18 cellular contexts compared by ENCODE assay signal in the genomic region with DNA sequence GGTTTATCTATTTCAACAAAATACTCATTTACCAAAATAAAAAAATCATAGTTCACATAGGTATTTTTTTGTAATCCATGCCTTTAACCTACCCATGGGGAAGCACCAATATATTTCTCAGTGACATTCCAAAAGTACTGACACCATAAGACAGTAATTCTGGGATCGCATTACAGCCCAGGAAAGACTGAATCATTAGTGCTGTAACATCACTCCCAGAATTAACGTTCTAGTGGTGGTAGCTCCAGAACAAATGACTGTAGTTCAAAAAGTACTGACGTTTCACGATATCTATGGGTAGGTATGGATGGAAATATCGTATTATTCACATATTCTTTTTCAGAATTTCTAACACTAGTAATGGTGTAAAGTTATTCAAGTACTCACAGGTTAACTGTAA. TPM values are rescaled to one million over a fixed set of nuclear protein-coding genes. Genes with fewer than 3 reads are reported as not detected.
DNase-seq lines count a peak whose midpoint lies in the region; ATAC-seq and TF ChIP-seq lines count a peak whose summit lies in the region.
"Had no signal": no experiment of that assay in that cellular context is flagged by ENCODE, and none has a peak within 500 bp of the region (broad histone marks: within the 10 kb centered on the region; RNA-seq: fewer than 3 reads in every experiment).

No MANE protein-coding gene starts in this region.

- no peak overlapping the region for H2AFZ ChIP-seq in mesenchymal stem cell (ENCODE audit: low read depth, low read length)
- H2AFZ ChIP-seq: neural progenitor cell had no signal

- TF ChIP-seq CTCF in AG09319 (IDR thresholded peaks at IDR 0.05; ENCODE audit: low read depth, low read length) (no peak), brain microvascular endothelial cell (IDR thresholded peaks at IDR 0.05; ENCODE audit: low read depth, low read length, missing control alignments) (no peak), testis (IDR thresholded peaks at IDR 0.05) (no peak)

- H3K9ac ChIP-seq in mesenchymal stem cell (ENCODE audit: low read length) = peak overlapping the region; percentile 35
- H3K9ac ChIP-seq: neural progenitor cell had no signal

- H3K4me1 ChIP-seq in mesenchymal stem cell (ENCODE audit: control insufficient read depth, insufficient read depth, low read depth, low read length) = peaks cover 4% of the 10 kb centered on the region
- no peaks in the 10 kb centered on the region for H3K4me1 ChIP-seq in testis
- H3K4me1 ChIP-seq: lower lobe of right lung, neural progenitor cell, SJSA1 had no signal

- no peak overlapping the region for H3K4ac ChIP-seq in mesenchymal stem cell (ENCODE audit: low read depth in 1 of 2, low read length in 2 of 2)

- in situ Hi-C loops in brain microvascular endothelial cell (cut with HindIII; ENCODE audit: low pct_ligation_motif_present, low sequenced_read_pairs) = no loop called here

- H3K4me2 ChIP-seq in mesenchymal stem cell (ENCODE audit: low read length, poor library complexity, severe bottlenecking) = no peak overlapping the region
- H3K4me2 ChIP-seq: neural progenitor cell had no signal

- no peak overlapping the region for H2BK12ac ChIP-seq in mesenchymal stem cell (ENCODE audit: low read length in 2 of 2)

- no peak overlapping the region for H3K14ac ChIP-seq in mesenchymal stem cell (ENCODE audit: low read length in 2 of 2)

- H3K9me3 ChIP-seq in mesenchymal stem cell (ENCODE audit: control insufficient read depth, low read length) (no peaks in the 10 kb centered on the region), testis (no peaks in the 10 kb centered on the region)
- H3K9me3 ChIP-seq: lower lobe of right lung, SJSA1 had no signal

- no peak overlapping the region for H4K8ac ChIP-seq in mesenchymal stem cell (ENCODE audit: low read length)

- no CpG with 5 or more reads among the region's 5 CpGs for WGBS in mesenchymal stem cell
- 88 to 94% methylated on average over 5 of the region's 5 CpGs for WGBS in testis, 2 donors

- H2BK15ac ChIP-seq in mesenchymal stem cell (ENCODE audit: low read depth, poor library complexity, severe bottlenecking) = no peak overlapping the region

- no peak overlapping the region for H2AK5ac ChIP-seq in mesenchymal stem cell (ENCODE audit: low read length, severe bottlenecking)

- peak; percentile 20 for DNase-seq in AG09319 (ENCODE audit: extremely low read depth, low read depth)
- peak; percentile 34 for DNase-seq in HS-5 (ENCODE audit: low read depth)
- peak; percentile 59 for DNase-seq in brain microvascular endothelial cell
- DNase-seq in mesenchymal stem cell = peak; percentile 46
- DNase-seq in testis = no peak
- no peak for DNase-seq in NCI-H128 (lab: John Stamatoyannopoulos, UW; ENCODE audit: unreplicated experiment)
- DNase-seq in NCI-H2107 treated with DMSO at 0.1 percent for 48 hours (lab: John Stamatoyannopoulos, UW; ENCODE audit: unreplicated experiment) = no peak
- DNase-seq: CD8-positive, alpha-beta memory T cell; hypothalamus; lower lobe of right lung; NCI-H1436 treated with DMSO at 0.1 percent for 48 hours; NCI-H748 treated with DMSO at 0.1 percent for 48 hours; small intestine; substantia nigra; WERI-Rb-1 had no signal

- H2BK5ac ChIP-seq in mesenchymal stem cell (ENCODE audit: low read depth, low read length, poor library complexity, severe bottlenecking) = no peak overlapping the region

- no peak for TF ChIP-seq POLR2A in testis (IDR thresholded peaks at IDR 0.05)

- H3K79me1 ChIP-seq in mesenchymal stem cell (replicated peaks; ENCODE audit: low read length, poor library complexity, severe bottlenecking) = peaks cover 13% of the 10 kb centered on the region

- peaks cover 25% of the 10 kb centered on the region for H3K36me3 ChIP-seq in brain microvascular endothelial cell (replicated peaks)
- peaks cover 11 to 92% of the 10 kb centered on the region in 2 experiments for H3K36me3 ChIP-seq in mesenchymal stem cell (ENCODE audit: control insufficient read depth in 1 of 2, insufficient read depth in 2 of 2, low read depth in 1 of 2, low read length in 2 of 2)
- no peaks in the 10 kb centered on the region for H3K36me3 ChIP-seq in testis (ENCODE audit: low read depth, missing control alignments)

- intact Hi-C loops in testis (cut with DNase I; ENCODE audit: low total_unique reads) = no loop called here

- H3K27me3 ChIP-seq in brain microvascular endothelial cell (replicated peaks) = no peaks in the 10 kb centered on the region
- H3K27me3 ChIP-seq in mesenchymal stem cell (ENCODE audit: control insufficient read depth in 1 of 2, insufficient read depth in 1 of 2, low read length in 2 of 2) = no peaks in the 10 kb centered on the region
- H3K27me3 ChIP-seq in testis = no peaks in the 10 kb centered on the region
- H3K27me3 ChIP-seq: neural progenitor cell, SJSA1 had no signal

- peak overlapping the region; percentile 42 for H3K27ac ChIP-seq in brain microvascular endothelial cell
- peak overlapping the region; percentile 1 for H3K27ac ChIP-seq in mesenchymal stem cell (ENCODE audit: low read length, poor library complexity, severe bottlenecking)
- no peak overlapping the region for H3K27ac ChIP-seq in testis
- H3K27ac ChIP-seq: lower lobe of right lung, neural progenitor cell, SJSA1, WERI-Rb-1 had no signal

- H4K91ac ChIP-seq in mesenchymal stem cell (ENCODE audit: low read length) = no peak overlapping the region

- H2BK120ac ChIP-seq in mesenchymal stem cell (ENCODE audit: low read depth, low read length) = no peak overlapping the region

- no peak overlapping the region for H3K23ac ChIP-seq in mesenchymal stem cell (ENCODE audit: low read length in 2 of 2)

- H3K18ac ChIP-seq in mesenchymal stem cell (ENCODE audit: low read depth in 1 of 2, low read length in 2 of 2) = no peak overlapping the region

- H3K4me3 ChIP-seq in brain microvascular endothelial cell (ENCODE audit: low read depth, low read length) = no peak overlapping the region
- H3K4me3 ChIP-seq in mesenchymal stem cell (ENCODE audit: insufficient read depth in 1 of 2, low read depth in 1 of 2, low read length in 2 of 2) = no peak overlapping the region
- no peak overlapping the region for H3K4me3 ChIP-seq in testis
- H3K4me3 ChIP-seq: lower lobe of right lung, neural progenitor cell, SJSA1 had no signal

- no peak for ATAC-seq in HG03521 (IDR thresholded peaks at IDR 0.05; ENCODE audit: unreplicated experiment)
- ATAC-seq: lower lobe of right lung had no signal

RNA-seq across cellular contexts. Expression of gene NEK10, which starts 54.3 kb away (rescaled TPM):
- polyA plus RNA-seq in mesenchymal stem cell (2013, experiment 1 of 2) = 0.29 TPM
- 0.48 TPM for polyA plus RNA-seq in mesenchymal stem cell (2013, experiment 2 of 2)
- total RNA-seq in testis = 10 to 100 TPM; 29.5 to 56.9 TPM
- 83.2 TPM for polyA plus RNA-seq in testis (ENCODE audit: insufficient read depth, low read depth, low replicate concordance)

Comparison
In these comparisons a context has a peak if more than half of its experiments do, and no peak if none do; other contexts are left out.
1. DNase-seq: peak in AG09319 (single experiment), HS-5 (single experiment), brain microvascular endothelial cell (single experiment) and mesenchymal stem cell (single experiment); none in testis (single experiment), NCI-H128 (single experiment) and NCI-H2107 treated with DMSO at 0.1 percent for 48 hours (single experiment).
2. H3K27ac ChIP-seq: peak in brain microvascular endothelial cell (single experiment) and mesenchymal stem cell (single experiment); none in testis (0 of 2).